1 cellular context compared by ENCODE assay signal in the genomic region with DNA sequence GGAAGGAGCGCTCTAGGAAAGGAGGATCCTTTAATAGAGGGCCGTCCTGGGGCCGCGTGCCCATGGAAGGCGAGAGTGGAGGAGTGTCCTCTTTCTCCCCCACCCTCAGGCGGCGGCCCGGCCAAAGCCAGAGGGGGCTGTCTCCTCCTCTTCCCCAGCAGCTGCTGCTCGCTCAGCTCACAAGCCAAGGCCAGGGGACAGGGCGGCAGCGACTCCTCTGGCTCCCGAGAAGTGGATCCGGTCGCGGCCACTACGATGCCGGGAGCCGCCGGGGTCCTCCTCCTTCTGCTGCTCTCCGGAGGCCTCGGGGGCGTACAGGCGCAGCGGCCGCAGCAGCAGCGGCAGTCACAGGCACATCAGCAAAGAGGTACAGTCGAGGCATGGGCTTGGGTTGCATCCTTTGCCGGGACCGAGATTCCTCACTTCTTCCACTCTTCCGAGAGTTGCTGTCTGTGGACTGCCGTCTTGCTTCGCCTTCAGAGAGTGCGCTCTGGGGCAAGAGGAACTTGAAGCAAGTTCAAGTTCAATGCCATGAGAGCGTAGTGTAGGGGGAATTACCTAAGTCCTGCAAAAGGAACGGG.
A peak's percentile ranks its signal among the peaks of the same experiment; 100 is the strongest.
TF ChIP-seq lines count a peak whose summit lies in the region.

A gene with protein sequence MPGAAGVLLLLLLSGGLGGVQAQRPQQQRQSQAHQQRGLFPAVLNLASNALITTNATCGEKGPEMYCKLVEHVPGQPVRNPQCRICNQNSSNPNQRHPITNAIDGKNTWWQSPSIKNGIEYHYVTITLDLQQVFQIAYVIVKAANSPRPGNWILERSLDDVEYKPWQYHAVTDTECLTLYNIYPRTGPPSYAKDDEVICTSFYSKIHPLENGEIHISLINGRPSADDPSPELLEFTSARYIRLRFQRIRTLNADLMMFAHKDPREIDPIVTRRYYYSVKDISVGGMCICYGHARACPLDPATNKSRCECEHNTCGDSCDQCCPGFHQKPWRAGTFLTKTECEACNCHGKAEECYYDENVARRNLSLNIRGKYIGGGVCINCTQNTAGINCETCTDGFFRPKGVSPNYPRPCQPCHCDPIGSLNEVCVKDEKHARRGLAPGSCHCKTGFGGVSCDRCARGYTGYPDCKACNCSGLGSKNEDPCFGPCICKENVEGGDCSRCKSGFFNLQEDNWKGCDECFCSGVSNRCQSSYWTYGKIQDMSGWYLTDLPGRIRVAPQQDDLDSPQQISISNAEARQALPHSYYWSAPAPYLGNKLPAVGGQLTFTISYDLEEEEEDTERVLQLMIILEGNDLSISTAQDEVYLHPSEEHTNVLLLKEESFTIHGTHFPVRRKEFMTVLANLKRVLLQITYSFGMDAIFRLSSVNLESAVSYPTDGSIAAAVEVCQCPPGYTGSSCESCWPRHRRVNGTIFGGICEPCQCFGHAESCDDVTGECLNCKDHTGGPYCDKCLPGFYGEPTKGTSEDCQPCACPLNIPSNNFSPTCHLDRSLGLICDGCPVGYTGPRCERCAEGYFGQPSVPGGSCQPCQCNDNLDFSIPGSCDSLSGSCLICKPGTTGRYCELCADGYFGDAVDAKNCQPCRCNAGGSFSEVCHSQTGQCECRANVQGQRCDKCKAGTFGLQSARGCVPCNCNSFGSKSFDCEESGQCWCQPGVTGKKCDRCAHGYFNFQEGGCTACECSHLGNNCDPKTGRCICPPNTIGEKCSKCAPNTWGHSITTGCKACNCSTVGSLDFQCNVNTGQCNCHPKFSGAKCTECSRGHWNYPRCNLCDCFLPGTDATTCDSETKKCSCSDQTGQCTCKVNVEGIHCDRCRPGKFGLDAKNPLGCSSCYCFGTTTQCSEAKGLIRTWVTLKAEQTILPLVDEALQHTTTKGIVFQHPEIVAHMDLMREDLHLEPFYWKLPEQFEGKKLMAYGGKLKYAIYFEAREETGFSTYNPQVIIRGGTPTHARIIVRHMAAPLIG (N-terminal part only) (plus strand): TSS at position 148 of the 581 bp plus-strand sequence. CDS start 108 bp downstream, at position 256.

TF ChIP-seq in WTC11, 78 proteins besides CTCF, POLR2A, EP300 and RAD21 (continued from another document):
- TF ChIP-seq, protein P1, sequence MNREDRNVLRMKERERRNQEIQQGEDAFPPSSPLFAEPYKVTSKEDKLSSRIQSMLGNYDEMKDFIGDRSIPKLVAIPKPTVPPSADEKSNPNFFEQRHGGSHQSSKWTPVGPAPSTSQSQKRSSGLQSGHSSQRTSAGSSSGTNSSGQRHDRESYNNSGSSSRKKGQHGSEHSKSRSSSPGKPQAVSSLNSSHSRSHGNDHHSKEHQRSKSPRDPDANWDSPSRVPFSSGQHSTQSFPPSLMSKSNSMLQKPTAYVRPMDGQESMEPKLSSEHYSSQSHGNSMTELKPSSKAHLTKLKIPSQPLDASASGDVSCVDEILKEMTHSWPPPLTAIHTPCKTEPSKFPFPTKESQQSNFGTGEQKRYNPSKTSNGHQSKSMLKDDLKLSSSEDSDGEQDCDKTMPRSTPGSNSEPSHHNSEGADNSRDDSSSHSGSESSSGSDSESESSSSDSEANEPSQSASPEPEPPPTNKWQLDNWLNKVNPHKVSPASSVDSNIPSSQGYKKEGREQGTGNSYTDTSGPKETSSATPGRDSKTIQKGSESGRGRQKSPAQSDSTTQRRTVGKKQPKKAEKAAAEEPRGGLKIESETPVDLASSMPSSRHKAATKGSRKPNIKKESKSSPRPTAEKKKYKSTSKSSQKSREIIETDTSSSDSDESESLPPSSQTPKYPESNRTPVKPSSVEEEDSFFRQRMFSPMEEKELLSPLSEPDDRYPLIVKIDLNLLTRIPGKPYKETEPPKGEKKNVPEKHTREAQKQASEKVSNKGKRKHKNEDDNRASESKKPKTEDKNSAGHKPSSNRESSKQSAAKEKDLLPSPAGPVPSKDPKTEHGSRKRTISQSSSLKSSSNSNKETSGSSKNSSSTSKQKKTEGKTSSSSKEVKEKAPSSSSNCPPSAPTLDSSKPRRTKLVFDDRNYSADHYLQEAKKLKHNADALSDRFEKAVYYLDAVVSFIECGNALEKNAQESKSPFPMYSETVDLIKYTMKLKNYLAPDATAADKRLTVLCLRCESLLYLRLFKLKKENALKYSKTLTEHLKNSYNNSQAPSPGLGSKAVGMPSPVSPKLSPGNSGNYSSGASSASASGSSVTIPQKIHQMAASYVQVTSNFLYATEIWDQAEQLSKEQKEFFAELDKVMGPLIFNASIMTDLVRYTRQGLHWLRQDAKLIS (CRISPR knock-in tag; IDR thresholded peaks at IDR 0.05; ENCODE audit: borderline replicate concordance): peak; percentile 51; the same call in 1 of the 2 replicates
- TF ChIP-seq ETV6 (CRISPR knock-in tag; IDR thresholded peaks at IDR 0.05): peak; percentile 90
- TF ChIP-seq NR1H2 (CRISPR knock-in tag; IDR thresholded peaks at IDR 0.05): no peak
- 0 out of 2 replicates have a peak, but pooled peaks have one; percentile 55 for TF ChIP-seq SMAD3 (CRISPR knock-in tag; IDR thresholded peaks at IDR 0.05; ENCODE audit: borderline replicate concordance)
- no peak for TF ChIP-seq CREM (CRISPR knock-in tag; IDR thresholded peaks at IDR 0.05)
- TF ChIP-seq TEAD1 (CRISPR knock-in tag; IDR thresholded peaks at IDR 0.05): 0 out of 2 replicates have a peak, but pooled peaks have one; percentile 49
